ENCODE assay signal across 1 cellular context in genomic region chr5:141123396-141124135, GRCh38. TPM values are rescaled to one million over a fixed set of nuclear protein-coding genes. Genes with fewer than 3 reads are reported as not detected.
"Had no signal": no experiment of that assay in that cellular context is flagged by ENCODE, and none has a peak within 500 bp of the region (broad histone marks: within the 10 kb centered on the region; RNA-seq: fewer than 3 reads in every experiment).

No MANE protein-coding gene starts in this region.

RNA-seq across cellular contexts. Expression of gene PCDHB4, which starts 1.9 kb away (rescaled TPM):
- total RNA-seq: mononuclear cell had no signal

RNA-seq across cellular contexts. Expression of gene PCDHB6, which starts 26.3 kb away (rescaled TPM):
- total RNA-seq: mononuclear cell had no signal
